Comparison of ENCODE assay signal across 20 cellular contexts in genomic region chr4:5041609-5042234, GRCh38. TPM values are rescaled to one million over a fixed set of nuclear protein-coding genes. Genes with fewer than 3 reads are reported as not detected.
"Had no signal": no experiment of that assay in that cellular context is flagged by ENCODE, and none has a peak within 500 bp of the region (broad histone marks: within the 10 kb centered on the region; RNA-seq: fewer than 3 reads in every experiment).

No MANE protein-coding gene starts in this region.

- H3K4me3 ChIP-seq: dorsolateral prefrontal cortex, left ventricle myocardium inferior, mucosa of descending colon, pancreas, spleen, suprapubic skin had no signal

- FAIRE-seq: astrocyte, kidney, pancreas had no signal

- DNase-seq: activated CD4-positive, alpha-beta T cell treated with anti-CD3 and anti-CD28 coated beads for 1 hour; activated CD4-positive, alpha-beta T cell treated with anti-CD3 and anti-CD28 coated beads, Interleukin-2, amount 50 U/mL, for 4 hours; activated naive CD4-positive, alpha-beta T cell treated with anti-CD3 and anti-CD28 coated beads for 36 hours; activated naive CD8-positive, alpha-beta T cell treated with anti-CD3 and anti-CD28 coated beads, Interleukin-2, amount 50 U/mL, for 24 hours; activated T-cell treated with anti-CD3 and anti-CD28 coated beads for 4 hours; dorsolateral prefrontal cortex; hippocampal formation; kidney; left ventricle myocardium inferior; mucosa of descending colon; naive thymus-derived CD4-positive, alpha-beta T cell; pancreas; spleen; T-helper 2 cell; trophoblast cell had no signal

- H3K27ac Mint-ChIP-seq: activated naive CD4-positive, alpha-beta T cell treated with anti-CD3 and anti-CD28 coated beads for 36 hours; activated naive CD8-positive, alpha-beta T cell treated with anti-CD3 and anti-CD28 coated beads, Interleukin-2, amount 50 U/mL, for 24 hours; activated T-helper 2 cell treated with anti-CD3 and anti-CD28 coated beads, Interferon-gamma antibody, Interleukin-2, Interleukin-4, amounts not matched to agents 10 μg/mL and 5 μg/mL and 100 μg/mL, durations not matched to agents 14 hours and 24 hours and 36 hours; naive thymus-derived CD4-positive, alpha-beta T cell; stimulated activated naive CD8-positive, alpha-beta T cell treated with anti-CD3 and anti-CD28 coated beads, Interleukin-15, Interleukin-2, amounts not matched to agents 100 ng/mL and 50 ng/mL, for 24 hours had no signal

- H3K4me3 Mint-ChIP-seq: activated naive CD4-positive, alpha-beta T cell treated with anti-CD3 and anti-CD28 coated beads for 36 hours; activated naive CD8-positive, alpha-beta T cell treated with anti-CD3 and anti-CD28 coated beads, Interleukin-2, amount 50 U/mL, for 24 hours; naive thymus-derived CD4-positive, alpha-beta T cell; stimulated activated naive CD8-positive, alpha-beta T cell treated with anti-CD3 and anti-CD28 coated beads, Interleukin-15, Interleukin-2, amounts not matched to agents 100 ng/mL and 50 ng/mL, for 24 hours had no signal

- H3K9me3 ChIP-seq: mucosa of descending colon, pancreas, suprapubic skin had no signal

- H3K27ac ChIP-seq: dorsolateral prefrontal cortex, left ventricle myocardium inferior, pancreas, spleen, suprapubic skin had no signal

- ATAC-seq: activated naive CD8-positive, alpha-beta T cell treated with anti-CD3 and anti-CD28 coated beads, Interleukin-2, amount 50 U/mL, for 24 hours; mucosa of descending colon; naive thymus-derived CD4-positive, alpha-beta T cell; pancreas; sciatic nerve had no signal

- H3K9me3 Mint-ChIP-seq: activated naive CD4-positive, alpha-beta T cell treated with anti-CD3 and anti-CD28 coated beads for 36 hours; activated naive CD8-positive, alpha-beta T cell treated with anti-CD3 and anti-CD28 coated beads, Interleukin-2, amount 50 U/mL, for 24 hours; activated T-helper 2 cell treated with anti-CD3 and anti-CD28 coated beads, Interferon-gamma antibody, Interleukin-2, Interleukin-4, amounts not matched to agents 10 μg/mL and 5 μg/mL and 100 μg/mL, durations not matched to agents 14 hours and 24 hours and 36 hours; stimulated activated naive CD8-positive, alpha-beta T cell treated with anti-CD3 and anti-CD28 coated beads, Interleukin-15, Interleukin-2, amounts not matched to agents 100 ng/mL and 50 ng/mL, for 24 hours had no signal

- H3K4me1 ChIP-seq: left ventricle myocardium inferior, pancreas had no signal

- H3K36me3 ChIP-seq: left ventricle myocardium inferior, pancreas, spleen, suprapubic skin had no signal

RNA-seq across cellular contexts. Expression of gene STK32B, which starts 9.6 kb away (rescaled TPM):
- total RNA-seq: activated naive CD4-positive, alpha-beta T cell treated with anti-CD3 and anti-CD28 coated beads for 36 hours; activated T-helper 2 cell treated with anti-CD3 and anti-CD28 coated beads, Interferon-gamma antibody, Interleukin-2, Interleukin-4, amounts not matched to agents 10 μg/mL and 5 μg/mL and 100 μg/mL, durations not matched to agents 14 hours and 24 hours and 36 hours had no signal
- polyA plus RNA-seq: naive thymus-derived CD4-positive, alpha-beta T cell had no signal

RNA-seq across cellular contexts. Expression of gene CYTL1, which starts 22.5 kb away (rescaled TPM):
- total RNA-seq: activated naive CD4-positive, alpha-beta T cell treated with anti-CD3 and anti-CD28 coated beads for 36 hours; activated T-helper 2 cell treated with anti-CD3 and anti-CD28 coated beads, Interferon-gamma antibody, Interleukin-2, Interleukin-4, amounts not matched to agents 10 μg/mL and 5 μg/mL and 100 μg/mL, durations not matched to agents 14 hours and 24 hours and 36 hours had no signal
- polyA plus RNA-seq: naive thymus-derived CD4-positive, alpha-beta T cell had no signal
